Comparison of ENCODE assay signal across 8 cellular contexts in genomic region chr5:146173049-146173448, GRCh38. TPM values are rescaled to one million over a fixed set of nuclear protein-coding genes. Genes with fewer than 3 reads are reported as not detected.
DNase-seq lines count a peak whose midpoint lies in the region; ATAC-seq and TF ChIP-seq lines count a peak whose summit lies in the region.
"Not testable (repeated sequence)": the region's sequence is repeated elsewhere in the genome, so short reads cannot be mapped to it uniquely, and the experiment has no call there.

No MANE protein-coding gene starts in this region.

- peaks cover 15% of the 10 kb centered on the region for H3K4me1 ChIP-seq in DOHH2 (ENCODE audit: control insufficient read depth, low read length)

- H3K27ac ChIP-seq in DOHH2 (ENCODE audit: low read depth, low read length), result 0 out of 2 replicates have a peak overlapping the region, but pooled peaks have one; percentile 27

- peaks cover 48% of the 10 kb centered on the region for H3K79me2 ChIP-seq in DOHH2 (ENCODE audit: control insufficient read depth, low read length)

- H3K9me3 Mint-ChIP-seq in activated B cell treated with CpG ODN at 0.5 μM for 24 hours, result not testable (repeated sequence)

- H3K27me3 Mint-ChIP-seq in activated B cell treated with CpG ODN at 0.5 μM for 24 hours, result not testable (repeated sequence)

- peak overlapping the region; percentile 69 for H3K27ac Mint-ChIP-seq in activated B cell treated with CpG ODN at 0.5 μM for 24 hours

- H3K27me3 ChIP-seq in DOHH2 (ENCODE audit: control insufficient read depth, low read length), result not testable (repeated sequence)

- POLR2A ChIA-PET in activated B cell treated with CpG ODN at 0.5 μM for 24 hours (lab: Charles Lee), result interaction anchor here (0.6 to 1.3 kb wide), 5 partner anchors 10 to 57 kb away, joined by 3 to 4 read pairs (median 3); partner anchors contain the start of gene RBM27

- not testable (repeated sequence) for H3F3A ChIP-seq in DOHH2 (ENCODE audit: control insufficient read depth, insufficient read depth)

- H3K36me3 Mint-ChIP-seq in activated B cell treated with CpG ODN at 0.5 μM for 24 hours (ENCODE audit: low read depth), result peaks cover 56% of the 10 kb centered on the region

- not testable (repeated sequence) for H3K9me2 ChIP-seq in DOHH2 (replicated peaks; ENCODE audit: control insufficient read depth, low read length)

- not testable (repeated sequence) for DNase-seq in activated B cell treated with CpG ODN at 0.5 μM for 24 hours

- H3K4me2 ChIP-seq in DOHH2 (ENCODE audit: low read length), result peak overlapping the region; percentile 10; the same call in 1 of the 2 replicates

- H3K9me3 ChIP-seq in DOHH2 (ENCODE audit: control insufficient read depth, insufficient read depth, low read length), result not testable (repeated sequence)

- not testable (repeated sequence) for TF ChIP-seq CTCF in DOHH2 (IDR thresholded peaks at IDR 0.05; ENCODE audit: low read depth, low read length, poor library complexity, severe bottlenecking); activated B cell treated with CpG ODN at 0.5 μM for 24 hours (IDR thresholded peaks at IDR 0.05)

- ATAC-seq in GM18520 (IDR thresholded peaks at IDR 0.05; ENCODE audit: unreplicated experiment), result peak; percentile 39
- ATAC-seq in GM19372 (IDR thresholded peaks at IDR 0.05; ENCODE audit: low read depth, unreplicated experiment), result peak; percentile 66
- peak; percentile 48 for ATAC-seq in GM21528 (IDR thresholded peaks at IDR 0.05; ENCODE audit: low FRiP score, unreplicated experiment)
- ATAC-seq in HG02798 (IDR thresholded peaks at IDR 0.05; ENCODE audit: poor library complexity, unreplicated experiment), result peak; percentile 76
- peak; percentile 59 for ATAC-seq in HG03097 (IDR thresholded peaks at IDR 0.05; ENCODE audit: low FRiP score, unreplicated experiment)
- peak; percentile 78 for ATAC-seq in HG03457 (IDR thresholded peaks at IDR 0.05; ENCODE audit: unreplicated experiment)
- peak; percentile 25 for ATAC-seq in activated B cell treated with CpG ODN at 0.5 μM for 24 hours (ENCODE audit: low read depth)

- peaks cover 12% of the 10 kb centered on the region for H3K4me1 Mint-ChIP-seq in activated B cell treated with CpG ODN at 0.5 μM for 24 hours

- H3K4me3 Mint-ChIP-seq in activated B cell treated with CpG ODN at 0.5 μM for 24 hours, result not testable (repeated sequence)

- CTCF ChIA-PET in activated B cell treated with CpG ODN at 0.5 μM for 24 hours (lab: Charles Lee), result interaction anchor here (0.7 kb wide), 1 partner anchor 43 kb away, joined by 3 read pairs; no protein-coding TSS in a partner anchor

- not testable (repeated sequence) for H3K4me3 ChIP-seq in DOHH2 (ENCODE audit: low read length)

- peaks cover 74% of the 10 kb centered on the region for H3K36me3 ChIP-seq in DOHH2 (ENCODE audit: control insufficient read depth, low read length)

- H4K20me1 ChIP-seq in DOHH2 (ENCODE audit: control insufficient read depth, insufficient read depth, low read depth, low read length), result not testable (repeated sequence)

- intact Hi-C loops in activated B cell treated with CpG ODN at 0.5 μM for 24 hours (cut with micrococcal nuclease), result loop anchor here (5.0 kb wide), 3 partner anchors 34 to 94 kb away; no protein-coding TSS in a partner anchor

RNA-seq across cellular contexts. Expression of gene LARS1, which starts 9.4 kb away (rescaled TPM):
- 172 and 186 TPM in 2 replicates for total RNA-seq in activated B cell treated with CpG ODN at 0.5 μM for 24 hours

RNA-seq across cellular contexts. Expression of gene RBM27, which starts 30.4 kb away (rescaled TPM):
- total RNA-seq in activated B cell treated with CpG ODN at 0.5 μM for 24 hours, result 24.4 and 28.5 TPM in 2 replicates

Comparison
In these comparisons a context has a peak if more than half of its experiments do, and no peak if none do; other contexts are left out.
1. ATAC-seq: peak in every context shown above with its lines; median percentile 78 in HG03457; 76 in HG02798; 66 in GM19372; 59 in HG03097; 48 in GM21528; 39 in GM18520; 25 in activated B cell treated with CpG ODN at 0.5 μM for 24 hours.